ENCODE assay signal across 8 cellular contexts in genomic region chr9:33265211-33265885, GRCh38. TPM values are rescaled to one million over a fixed set of nuclear protein-coding genes. Genes with fewer than 3 reads are reported as not detected.
DNase-seq lines count a peak whose midpoint lies in the region; TF ChIP-seq lines count a peak whose summit lies in the region.

No MANE protein-coding gene starts in this region.

- H3K27me3 ChIP-seq in rectal smooth muscle tissue (ENCODE audit: control insufficient read depth, insufficient read depth, low read length) = no peaks in the 10 kb centered on the region

- DNase-seq in SK-N-DZ (ENCODE audit: low spot score) (peak; percentile 31), fibroblast of pulmonary artery (ENCODE audit: low read depth) (peak; percentile 3), epidermal melanocyte (ENCODE audit: insufficient read length, low spot score) (no peak), SKM-1 treated with dmso at 0.1 percent for 144 hours (lab: John Stamatoyannopoulos, UW; ENCODE audit: unreplicated experiment) (no peak), superior temporal gyrus (ENCODE audit: extremely low spot score) (no peak), RPMI8226 (no peak)

- H3K9ac ChIP-seq in ES-I3 (ENCODE audit: low read depth, low read length) (peak overlapping the region; percentile 97), rectal smooth muscle tissue (ENCODE audit: low read length) (peak overlapping the region; percentile 99)

- H3K4me3 ChIP-seq in fibroblast of pulmonary artery (replicated peaks; ENCODE audit: low read depth, low read length) (peak overlapping the region; percentile 93), rectal smooth muscle tissue (ENCODE audit: low read length) (peak overlapping the region; percentile 100)

- H3K4me1 ChIP-seq in ES-I3 (ENCODE audit: insufficient read depth, low read length) (no peaks in the 10 kb centered on the region), rectal smooth muscle tissue (ENCODE audit: control insufficient read depth, insufficient read depth, low read length) (peaks cover 17% of the 10 kb centered on the region)

- H3K9me3 ChIP-seq in ES-I3 (ENCODE audit: control insufficient read depth, insufficient read depth, low read length) = no peaks in the 10 kb centered on the region

- TF ChIP-seq CTCF in fibroblast of pulmonary artery (IDR thresholded peaks at IDR 0.05; ENCODE audit: low read length, missing control alignments) = no peak

- H3K27ac ChIP-seq in rectal smooth muscle tissue (ENCODE audit: low read depth, low read length) = peak overlapping the region; percentile 91

- peaks cover 6% of the 10 kb centered on the region for H3K36me3 ChIP-seq in ES-I3 (ENCODE audit: insufficient read depth, low read length)
- peaks cover 15% of the 10 kb centered on the region for H3K36me3 ChIP-seq in rectal smooth muscle tissue (ENCODE audit: control insufficient read depth, insufficient read depth, low read length)

RNA-seq across cellular contexts. Expression of gene CHMP5, which starts 0.5 kb away (rescaled TPM):
- polyA plus RNA-seq in SK-N-DZ (2014; cell fraction: cytosol; rRNA removed) = 175 and 178 TPM in 2 replicates
- 64.1 and 123 TPM in 2 replicates for polyA plus RNA-seq in SK-N-DZ (2014; cell fraction: nucleus; rRNA removed)

RNA-seq across cellular contexts. Expression of gene BAG1, which starts 0.8 kb away (rescaled TPM):
- 115 and 124 TPM in 2 replicates for polyA plus RNA-seq in SK-N-DZ (2014; cell fraction: cytosol; rRNA removed)
- 66.0 and 71.5 TPM in 2 replicates for polyA plus RNA-seq in SK-N-DZ (2014; cell fraction: nucleus; rRNA removed)

RNA-seq across cellular contexts. Expression of gene NFX1, which starts 25.0 kb away (rescaled TPM):
- 17.0 and 19.4 TPM in 2 replicates for polyA plus RNA-seq in SK-N-DZ (2014; cell fraction: cytosol; rRNA removed)
- 16.0 and 25.3 TPM in 2 replicates for polyA plus RNA-seq in SK-N-DZ (2014; cell fraction: nucleus; rRNA removed)

RNA-seq across cellular contexts. Expression of gene SPINK4, which starts 25.4 kb away (rescaled TPM):
- polyA plus RNA-seq in SK-N-DZ (2014; cell fraction: cytosol; rRNA removed) = not detected in 2 replicates
- not detected in 2 replicates for polyA plus RNA-seq in SK-N-DZ (2014; cell fraction: nucleus; rRNA removed)

Comparison
In these comparisons a context has a peak if more than half of its experiments do, and no peak if none do; other contexts are left out.
1. DNase-seq: peak in SK-N-DZ (single experiment) and fibroblast of pulmonary artery (single experiment); none in epidermal melanocyte (single experiment), SKM-1 treated with dmso at 0.1 percent for 144 hours (single experiment), superior temporal gyrus (single experiment) and RPMI8226 (single experiment).